ENCODE assay signal across 8 cellular contexts in genomic region chr6:42450314-42451145, GRCh38. TPM values are rescaled to one million over a fixed set of nuclear protein-coding genes. Genes with fewer than 3 reads are reported as not detected.
DNase-seq lines count a peak whose midpoint lies in the region; ATAC-seq, FAIRE-seq and TF ChIP-seq lines count a peak whose summit lies in the region.

No MANE protein-coding gene starts in this region.

- no peak overlapping the region for H3K4ac ChIP-seq in H1 (replicated peaks; ENCODE audit: insufficient read length, low read depth, low read length)

- H3K79me2 ChIP-seq in H1 (ENCODE audit: control insufficient read depth in 1 of 2, insufficient read depth in 2 of 2, low read length in 2 of 2), result peaks cover 36 to 53% of the 10 kb centered on the region in 2 experiments

- peaks cover 2 to 21% (median 11%) of the 10 kb centered on the region in 4 experiments; a peak in 6 of 7 replicates for H3K4me1 ChIP-seq in H1 (replicated peaks in 1 of 4; ENCODE audit: control insufficient read depth in 3 of 4, insufficient read depth in 4 of 4, low read length in 3 of 4)

- 1% methylated on average over 21 of the region's 21 CpGs; no CpG with 5 or more reads in 1 of the 2 experiments for WGBS in H1 (ENCODE audit: extremely low coverage in 1 of 2, insufficient coverage in 1 of 2, insufficient read length in 1 of 2, insufficient replicate concordance in 2 of 2, low coverage in 1 of 2, low lambda C conversion rate in 2 of 2, missing lambda C conversion rate in 1 of 2), 2 experiments

- peak in 1 of 2 donors; percentile 34 for ATAC-seq in natural killer cell treated with Interleukin-12 subunit alpha and Interleukin-12 subunit beta and Interleukin-15 and Interleukin-18, amount 100 ng/mL, for 72 hours
- ATAC-seq in GM19324 (IDR thresholded peaks at IDR 0.05; ENCODE audit: low FRiP score, unreplicated experiment) (no peak), HG03354 (IDR thresholded peaks at IDR 0.05; ENCODE audit: poor library complexity, severe bottlenecking, unreplicated experiment) (no peak)

- peak overlapping the region; percentile 85 to 98 for H3K27ac Mint-ChIP-seq in natural killer cell treated with Interleukin-12 subunit alpha and Interleukin-12 subunit beta and Interleukin-15 and Interleukin-18, amount 100 ng/mL, for 72 hours

- peaks cover 0 to 2% of the 10 kb centered on the region in 2 experiments for H4K20me1 ChIP-seq in H1 (replicated peaks in 1 of 2; ENCODE audit: control insufficient read depth in 1 of 2, insufficient read depth in 2 of 2, low read length in 2 of 2)

- peak overlapping the region; percentile 93 for H3K18ac ChIP-seq in H1 (ENCODE audit: extremely low read depth, low read length)

- H3K9ac ChIP-seq in H1 (replicated peaks in 1 of 4; ENCODE audit: extremely low read depth in 1 of 4, low read depth in 3 of 4, low read length in 3 of 4), result peak overlapping the region in 1 of 4 experiments; percentile 70; a peak in 2 of 7 replicates

- FAIRE-seq in H1 (lab: Jason Lieb, UNC), result no peak

- DNase-seq in stimulated activated CD4-positive, alpha-beta T cell treated with anti-CD3 and anti-CD28 coated beads, Interleukin-15, amount 100 ng/mL, for 24 hours, result peak; percentile 53
- DNase-seq in stimulated activated CD4-positive, alpha-beta T cell treated with anti-CD3 and anti-CD28 coated beads, Interleukin-2, amount 100 ng/mL, for 48 hours, result no peak
- DNase-seq in SW480 (ENCODE audit: low spot score) (peak; percentile 14), H1 (ENCODE audit: low read depth in 1 of 2, low spot score in 2 of 2) (no peak), NCI-H128 (lab: John Stamatoyannopoulos, UW; ENCODE audit: unreplicated experiment) (no peak)
- no peak for DNase-seq in natural killer cell treated with Interleukin-12 subunit alpha and Interleukin-12 subunit beta and Interleukin-15 and Interleukin-18, amount 100 ng/mL, for 72 hours (ENCODE audit: low spot score)

- H2AK5ac ChIP-seq in H1 (ENCODE audit: low read depth, low read length), result no peak overlapping the region

- H2BK15ac ChIP-seq in H1 (ENCODE audit: low read length), result no peak overlapping the region

- H3K23me2 ChIP-seq in H1 (ENCODE audit: low read depth, low read length), result peaks cover 32% of the 10 kb centered on the region

- peak overlapping the region; percentile 99 for H3K4me3 Mint-ChIP-seq in natural killer cell treated with Interleukin-12 subunit alpha and Interleukin-12 subunit beta and Interleukin-15 and Interleukin-18, amount 100 ng/mL, for 72 hours

- H3K27me3 ChIP-seq in H1 (replicated peaks in 1 of 4; ENCODE audit: control insufficient read depth in 3 of 4, extremely low read depth in 1 of 4, insufficient read depth in 3 of 4, low read length in 3 of 4), result no peaks in the 10 kb centered on the region; a peak in 1 of 7 replicates

- H3K9me3 Mint-ChIP-seq in natural killer cell treated with Interleukin-12 subunit alpha and Interleukin-12 subunit beta and Interleukin-15 and Interleukin-18, amount 100 ng/mL, for 72 hours, result no peaks in the 10 kb centered on the region

- POLR2A ChIA-PET in H1 (lab: Charles Lee; ENCODE audit: partially characterized antibody), result interaction anchor here (1.0 to 7.2 kb wide), 3 partner anchors 8 to 58 kb away, joined by 4 to 88 read pairs (median 4); no protein-coding TSS in a partner anchor

- no peak for TF ChIP-seq RAD21 in H1 (IDR thresholded peaks at IDR 0.05 in 1 of 2, conservative IDR thresholded peaks at IDR 0.05 in 1 of 2; ENCODE audit: low read depth in 2 of 2, low read length in 2 of 2)

- H4K5ac ChIP-seq in H1 (ENCODE audit: insufficient read length, low read depth, low read length), result peak overlapping the region; percentile 12

- TF ChIP-seq CTCF in H1 (IDR thresholded peaks at IDR 0.05; ENCODE audit: control extremely low read depth in 1 of 3, insufficient read depth in 1 of 3, low read depth in 1 of 3, low read length in 3 of 3), result no peak

- TF ChIP-seq EP300 in H1 (IDR thresholded peaks at IDR 0.05; ENCODE audit: borderline replicate concordance in 1 of 2, low read depth in 2 of 2, low read length in 2 of 2), result no peak

- H3K27me3 Mint-ChIP-seq in natural killer cell treated with Interleukin-12 subunit alpha and Interleukin-12 subunit beta and Interleukin-15 and Interleukin-18, amount 100 ng/mL, for 72 hours, result no peaks in the 10 kb centered on the region

- no peak overlapping the region for H2AFZ ChIP-seq in H1 (ENCODE audit: low read length)

- H3K36me3 ChIP-seq in H1 (ENCODE audit: control insufficient read depth in 2 of 4, insufficient read depth in 4 of 4, low read length in 3 of 4), result no peaks in the 10 kb centered on the region

- CTCF ChIA-PET in H1 (lab: Charles Lee; ENCODE audit: partially characterized antibody), result interaction anchor here (0.9 to 1.6 kb wide), 4 partner anchors 34 to 134 kb away, joined by 3 to 6 read pairs (median 4); partner anchors contain the start of gene UBR2

- H3K79me1 ChIP-seq in H1 (ENCODE audit: low read depth, low read length), result peaks cover 10% of the 10 kb centered on the region; the same call in 1 of the 2 replicates

- peak overlapping the region; percentile 73 to 95 (median 85) for H3K4me3 ChIP-seq in H1 (ENCODE audit: extremely low read depth in 1 of 4, insufficient read depth in 2 of 4, low read depth in 3 of 4, low read length in 4 of 4)

- no peak overlapping the region; the same call in 1 of the 2 replicates for H2BK12ac ChIP-seq in H1 (ENCODE audit: low read depth, low read length)

- no peak overlapping the region for H3K14ac ChIP-seq in H1 (ENCODE audit: insufficient read length)

- peak overlapping the region; percentile 30 for H2BK120ac ChIP-seq in H1 (replicated peaks; ENCODE audit: low read depth, low read length)

- peak overlapping the region; percentile 84 to 98 for H3K4me2 ChIP-seq in H1 (ENCODE audit: insufficient read depth in 1 of 2, low read depth in 2 of 2, low read length in 2 of 2)

- H3K56ac ChIP-seq in H1 (replicated peaks; ENCODE audit: insufficient read length, low read depth, low read length), result peak overlapping the region; percentile 2

- peak overlapping the region; percentile 89; the same call in 1 of the 2 replicates for H2BK5ac ChIP-seq in H1 (ENCODE audit: low read depth, low read length)

- H3K9me3 ChIP-seq in H1 (ENCODE audit: insufficient read depth in 2 of 2, low read depth in 1 of 2, low read length in 1 of 2), result no peaks in the 10 kb centered on the region

- H3K4me1 Mint-ChIP-seq in natural killer cell treated with Interleukin-12 subunit alpha and Interleukin-12 subunit beta and Interleukin-15 and Interleukin-18, amount 100 ng/mL, for 72 hours (ENCODE audit: low read depth in 2 of 2), result peaks cover 61 to 64% of the 10 kb centered on the region in 2 donors

- H3K36me3 Mint-ChIP-seq in natural killer cell treated with Interleukin-12 subunit alpha and Interleukin-12 subunit beta and Interleukin-15 and Interleukin-18, amount 100 ng/mL, for 72 hours, result no peaks in the 10 kb centered on the region

- TF ChIP-seq POLR2A in H1 (IDR thresholded peaks at IDR 0.05; ENCODE audit: control extremely low read depth in 1 of 2, low read depth in 2 of 2, low read length in 2 of 2), result no peak

- H4K91ac ChIP-seq in H1 (replicated peaks; ENCODE audit: insufficient read length, low read length), result peak overlapping the region; percentile 4

- H4K8ac ChIP-seq in H1 (ENCODE audit: extremely low read depth, insufficient read depth, low read length), result no peak overlapping the region

- H3K23ac ChIP-seq in H1 (ENCODE audit: insufficient read length), result no peak overlapping the region

- no peak overlapping the region for H2BK20ac ChIP-seq in H1 (ENCODE audit: low read length)

- H3K27ac ChIP-seq in H1 (ENCODE audit: low read depth, low read length), result no peak overlapping the region

TF ChIP-seq in H1, 55 proteins besides CTCF, POLR2A, EP300 and RAD21:
- TF ChIP-seq MAX (IDR thresholded peaks at IDR 0.05) (peak; percentile 37; the same call in 1 of the 2 replicates), POU5F1 (IDR thresholded peaks at IDR 0.05; ENCODE audit: low read depth, low read length) (no peak), JUND (IDR thresholded peaks at IDR 0.05; ENCODE audit: low read length) (no peak), CREB1 (IDR thresholded peaks at IDR 0.05) (no peak), SAP30 (IDR thresholded peaks at IDR 0.05; ENCODE audit: insufficient read depth, insufficient replicate concordance, low read length) (peak; percentile 36), BRCA1 (IDR thresholded peaks at IDR 0.05; ENCODE audit: low read depth, low read length) (no peak), NRF1 (IDR thresholded peaks at IDR 0.05; ENCODE audit: low read depth, low read length) (no peak), TAF1 (IDR thresholded peaks at IDR 0.05; ENCODE audit: low read depth, low read length) (no peak), KDM4A (IDR thresholded peaks at IDR 0.05; ENCODE audit: low read depth, low read length, severe bottlenecking) (no peak)

RNA-seq across cellular contexts. Expression of gene TRERF1, which starts 1.2 kb away (rescaled TPM):
- total RNA-seq in H1 (2021; fragmentation: NEBNext Ultra II Directional; extraction: Animal tissue kit (Norgen Biotek cat#: 25700)), result 21.5 and 22.8 TPM in 2 replicates
- polyA plus RNA-seq in H1 (2011; rRNA removed), result 10.8 and 14.9 TPM in 2 replicates
- 7.8 TPM for polyA plus RNA-seq in H1 (2011; cell fraction: cytosol; rRNA removed)
- 23.3 TPM for polyA plus RNA-seq in H1 (2011; cell fraction: nucleus; rRNA removed)
- 14.0 to 17.0 TPM (median 15.2 TPM) in 4 replicates for polyA plus RNA-seq in H1 (2012, experiment 1 of 2)
- polyA plus RNA-seq in H1 (2012, experiment 2 of 2), result 3.9 TPM
- 10.3 TPM for polyA plus RNA-seq in H1 (2013, experiment 1 of 2)
- 10.3 TPM for polyA plus RNA-seq in H1 (2013, experiment 2 of 2)
- 12.4 and 15.8 TPM in 2 replicates for polyA minus RNA-seq in H1 (2011; rRNA and poly(A)+ RNA removed)
- polyA minus RNA-seq in H1 (2011; cell fraction: cytosol; rRNA and poly(A)+ RNA removed), result 14.0 TPM
- polyA minus RNA-seq in H1 (2011; cell fraction: nucleus; rRNA and poly(A)+ RNA removed), result 18.1 TPM
- total RNA-seq in natural killer cell treated with Interleukin-12 subunit alpha and Interleukin-12 subunit beta and Interleukin-15 and Interleukin-18, amount 100 ng/mL, for 72 hours, result 10 to 100 TPM; 33.2 to 35.3 TPM

Comparison
In these comparisons a context has a peak if more than half of its experiments do, and no peak if none do; other contexts are left out.
1. DNase-seq: peak in stimulated activated CD4-positive, alpha-beta T cell treated with anti-CD3 and anti-CD28 coated beads, Interleukin-15, amount 100 ng/mL, for 24 hours (single experiment) and SW480 (single experiment); none in stimulated activated CD4-positive, alpha-beta T cell treated with anti-CD3 and anti-CD28 coated beads, Interleukin-2, amount 100 ng/mL, for 48 hours (0 of 2), H1 (0 of 2), natural killer cell treated with Interleukin-12 subunit alpha and Interleukin-12 subunit beta and Interleukin-15 and Interleukin-18, amount 100 ng/mL, for 72 hours (single experiment) and NCI-H128 (single experiment).